In the genomic region with DNA sequence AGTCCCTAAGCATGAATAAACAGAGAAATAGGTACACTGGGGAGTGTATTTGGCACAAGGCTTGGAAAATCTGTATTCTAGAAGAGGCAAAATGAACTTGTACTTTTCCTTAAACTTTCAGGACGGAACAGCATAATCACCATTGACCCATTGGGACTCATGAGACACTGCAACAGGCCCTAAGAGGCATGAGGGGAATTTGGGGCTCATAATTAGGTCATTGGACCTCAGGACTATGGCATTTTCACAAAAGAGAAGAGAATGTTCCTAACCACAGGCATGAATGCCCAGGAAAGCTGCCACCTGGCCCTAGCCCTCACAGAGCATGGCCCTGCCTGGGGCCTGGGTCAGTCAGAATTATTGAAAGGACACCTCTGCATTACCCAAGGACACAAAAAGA, we compare ENCODE assay signal across 24 cellular contexts.
"Had no signal": no experiment of that assay in that cellular context is flagged by ENCODE, and none has a peak within 500 bp of the region (broad histone marks: within the 10 kb centered on the region; RNA-seq: fewer than 3 reads in every experiment).

No MANE protein-coding gene starts in this region.

- DNase-seq: activated CD4-positive, alpha-beta T cell treated with anti-CD3 and anti-CD28 coated beads for 48 hours; activated CD4-positive, alpha-beta T cell treated with anti-CD3 and anti-CD28 coated beads, Interleukin-2, amount 50 U/mL, for 48 hours; activated CD4-positive, CD25-positive, alpha-beta regulatory T cell treated with anti-CD3 and anti-CD28 coated beads, Interleukin-2, amount 50 U/mL, for 72 hours; activated CD8-positive, alpha-beta memory T cell treated with anti-CD3 and anti-CD28 coated beads, Interleukin-2, amount 10 ng/mL, durations not matched to agents 7 days and 5 days; activated effector memory CD4-positive, alpha-beta T cell treated with anti-CD3 and anti-CD28 coated beads, Interleukin-2, amount 50 U/mL, for 16 hours; activated naive CD4-positive, alpha-beta T cell treated with Interleukin-2 at 50 U/mL for 16 hours; activated naive CD8-positive, alpha-beta T cell treated with anti-CD3 and anti-CD28 coated beads, Interleukin-2, amount 50 U/mL, for 24 hours; activated T-cell treated with anti-CD3 and anti-CD28 coated beads, Interleukin-2, amount 50 U/mL, for 4 hours; amniotic stem cell; brain microvascular endothelial cell; Karpas-422; NCI-H1092; NCI-H1417; NCI-H1930; NCI-H345; NCI-H510A; NCI-H69; NK-92 treated with Interleukin-12 subunit alpha and Interleukin-12 subunit beta, amount 100 ng/mL, for 24 hours; PC-3; SHP77 had no signal

- ATAC-seq: activated CD8-positive, alpha-beta memory T cell treated with anti-CD3 and anti-CD28 coated beads, Interleukin-2, amount 10 ng/mL, durations not matched to agents 7 days and 5 days; activated naive CD4-positive, alpha-beta T cell treated with anti-CD3 and anti-CD28 coated beads, Interleukin-2, amount 50 U/mL, for 72 hours; activated naive CD8-positive, alpha-beta T cell treated with anti-CD3 and anti-CD28 coated beads, Interleukin-2, amount 50 U/mL, for 24 hours; activated T-cell treated with anti-CD3 and anti-CD28 coated beads, Interleukin-2, amount 50 U/mL, for 4 hours; PC-3; WTC11 had no signal

- H3K4me3 ChIP-seq: ascending aorta, cardiac muscle cell had no signal
